In the genomic region with DNA sequence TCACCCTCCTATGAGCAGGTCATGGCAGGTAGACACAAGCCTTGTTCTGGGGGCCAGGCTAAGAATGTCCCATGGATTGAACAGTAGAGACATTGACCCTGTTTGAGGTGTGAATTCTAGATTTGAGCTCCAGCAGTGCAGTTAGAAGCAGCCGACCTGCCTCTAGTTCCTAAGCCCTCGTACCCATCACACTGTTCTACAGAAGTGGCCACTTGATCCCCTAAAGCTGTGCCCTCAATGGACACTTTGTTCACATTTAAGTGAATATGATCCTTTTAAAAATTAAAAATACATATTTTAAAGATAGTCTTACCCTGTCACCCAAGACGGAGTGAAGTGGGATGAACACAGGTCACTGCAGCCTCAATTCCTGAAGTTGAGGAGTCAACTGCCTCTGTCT, we compare ENCODE assay signal across 23 cellular contexts.
"Had no signal": no experiment of that assay in that cellular context is flagged by ENCODE, and none has a peak within 500 bp of the region (broad histone marks: within the 10 kb centered on the region; RNA-seq: fewer than 3 reads in every experiment).

No MANE protein-coding gene starts in this region.

- H2AFZ ChIP-seq: hepatocyte had no signal

- H3K79me2 ChIP-seq: hepatocyte had no signal

- H3K4me3 ChIP-seq: coronary artery, dorsolateral prefrontal cortex, esophagus muscularis mucosa, gastroesophageal sphincter, heart left ventricle, hepatocyte, left lung, lower lobe of right lung, mucosa of descending colon had no signal

- H3K4me2 ChIP-seq: hepatocyte had no signal

- H3K9me3 ChIP-seq: esophagus muscularis mucosa, gastroesophageal sphincter, heart left ventricle, left lung, lower lobe of right lung, mucosa of descending colon had no signal

- ATAC-seq: foreskin keratinocyte, gastroesophageal sphincter, heart left ventricle, left cardiac atrium, left lung, left ventricle myocardium superior, lower lobe of right lung, mucosa of descending colon had no signal

- FAIRE-seq: colon, endothelial cell of umbilical vein, frontal cortex had no signal

- H3K36me3 ChIP-seq: esophagus muscularis mucosa, gastroesophageal sphincter, heart left ventricle, left lung, lower lobe of right lung had no signal

- H3K27ac ChIP-seq: coronary artery, dorsolateral prefrontal cortex, esophagus muscularis mucosa, foreskin keratinocyte, gastroesophageal sphincter, heart left ventricle, hepatocyte, left lung, lower lobe of right lung had no signal

- DNase-seq: dermis blood vessel endothelial cell; dorsolateral prefrontal cortex; effector CD4-positive, alpha-beta T cell; effector memory CD4-positive, alpha-beta T cell; foreskin keratinocyte; heart left ventricle; hypothalamus; immature natural killer cell; islet precursor cell; left cardiac atrium; left lung; left ventricle myocardium superior; lower lobe of right lung; mesenchymal stem cell; mucosa of descending colon; naive B cell had no signal

- H3K4me1 ChIP-seq: esophagus muscularis mucosa, foreskin keratinocyte, gastroesophageal sphincter, heart left ventricle, left lung, lower lobe of right lung had no signal

- H3K27me3 ChIP-seq: heart left ventricle, hepatocyte, left lung had no signal
